1 cellular context compared by ENCODE assay signal in the genomic region with DNA sequence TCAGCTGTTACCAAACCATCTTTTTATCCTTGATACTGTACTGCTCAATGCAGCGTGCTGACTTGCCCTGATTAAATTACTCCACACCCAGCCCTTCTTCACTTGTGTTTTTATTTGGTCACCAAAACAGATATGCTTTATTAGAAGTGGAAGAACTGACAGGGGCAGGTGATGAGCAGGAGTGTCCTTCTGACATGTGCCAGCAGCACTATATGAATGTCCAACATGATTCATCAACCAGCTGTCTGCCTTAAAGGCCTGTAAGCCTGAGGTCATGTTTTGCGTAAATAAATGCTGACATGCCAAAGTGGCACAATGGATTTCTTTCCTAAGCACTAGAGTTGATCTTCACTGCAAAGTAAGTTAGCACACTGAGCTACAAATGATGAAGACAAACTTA.
TF ChIP-seq lines count a peak whose summit lies in the region.

No MANE protein-coding gene starts in this region.

TF ChIP-seq in HepG2, 621 proteins besides CTCF, POLR2A, EP300 and RAD21 (continued from another document):
- no peak for TF ChIP-seq MTA1 (CRISPR knock-in tag; IDR thresholded peaks at IDR 0.05; ENCODE audit: borderline replicate concordance)
- no peak for TF ChIP-seq NBN (conservative IDR thresholded peaks at IDR 0.05)
- TF ChIP-seq MAFK (conservative IDR thresholded peaks at IDR 0.05 in 1 of 2, IDR thresholded peaks at IDR 0.05 in 1 of 2; ENCODE audit: low read length in 2 of 2): peak; percentile 41 to 63; a peak in 3 of 4 replicates
- TF ChIP-seq ZNF550 (CRISPR knock-in tag; IDR thresholded peaks at IDR 0.05; ENCODE audit: borderline replicate concordance): no peak
- no peak for TF ChIP-seq ZNF367 (CRISPR knock-in tag; IDR thresholded peaks at IDR 0.05; ENCODE audit: borderline replicate concordance)
- TF ChIP-seq ZNF784 (CRISPR knock-in tag; IDR thresholded peaks at IDR 0.05; ENCODE audit: borderline replicate concordance): no peak
- TF ChIP-seq ZFYVE20 (CRISPR knock-in tag; IDR thresholded peaks at IDR 0.05; ENCODE audit: borderline replicate concordance, low read depth): no peak
